ENCODE assay signal across 1 cellular context in the genomic region with DNA sequence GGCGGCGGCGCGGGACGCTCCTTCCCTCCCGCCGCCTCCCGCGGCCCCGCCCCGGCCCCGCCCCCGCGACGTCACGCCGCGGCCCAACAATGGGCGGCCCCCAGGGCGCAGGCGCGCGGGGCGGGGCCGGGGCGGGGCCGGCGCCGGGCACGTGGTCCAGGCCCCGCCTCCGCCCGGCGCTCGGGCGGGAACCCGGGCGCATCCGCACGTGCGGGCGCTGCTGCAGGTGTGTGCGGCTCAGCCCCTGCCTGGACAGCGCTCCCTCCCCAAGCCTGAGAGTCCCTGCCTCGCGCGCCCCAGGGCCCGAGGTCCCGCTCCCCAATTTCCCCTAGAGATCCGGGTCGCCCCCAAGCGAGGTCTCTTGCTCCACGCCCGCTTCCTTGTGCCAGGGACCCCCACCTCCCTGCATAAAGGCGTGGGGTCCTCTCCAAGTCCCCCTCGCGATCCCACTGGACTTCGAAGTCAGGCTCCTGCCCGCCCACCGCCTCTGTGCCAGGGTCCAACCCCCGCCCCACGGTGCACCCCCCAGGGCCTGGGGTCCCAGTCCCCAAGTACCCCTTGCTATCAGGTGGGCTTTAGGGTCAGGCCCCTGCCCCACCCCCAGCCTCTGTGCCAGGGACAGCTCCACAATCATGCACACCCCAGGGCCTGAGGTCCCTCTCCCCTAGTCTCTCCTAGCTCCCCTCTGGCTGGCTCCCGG.
TF ChIP-seq lines count a peak whose summit lies in the region.

MEX3D (minus strand) TSS at position 6 of the 700 bp plus-strand sequence. CDS start 267 bp downstream, outside the sequence.

TF ChIP-seq in HepG2, 621 proteins besides CTCF, POLR2A, EP300 and RAD21 (continued from another document and continues in another):
- TF ChIP-seq GMEB1 (CRISPR knock-in tag; IDR thresholded peaks at IDR 0.05; ENCODE audit: borderline replicate concordance) (no peak), ZNF224 (CRISPR knock-in tag; IDR thresholded peaks at IDR 0.05) (0 out of 2 replicates have a peak, but pooled peaks have one; percentile 39), ZNF451 (CRISPR knock-in tag; IDR thresholded peaks at IDR 0.05) (peak; percentile 69; the same call in 1 of the 2 replicates), NPAS2 (CRISPR knock-in tag; IDR thresholded peaks at IDR 0.05; ENCODE audit: borderline replicate concordance) (no peak), FOXA1 (IDR thresholded peaks at IDR 0.05) (no peak), FOXA1 (CRISPR knock-in tag; IDR thresholded peaks at IDR 0.05) (no peak), REXO4 (CRISPR knock-in tag; IDR thresholded peaks at IDR 0.05; ENCODE audit: borderline replicate concordance) (0 out of 2 replicates have a peak, but pooled peaks have one; percentile 59), TEF (CRISPR knock-in tag; IDR thresholded peaks at IDR 0.05) (peak; percentile 42; the same call in 1 of the 2 replicates), ZNF552 (CRISPR knock-in tag; IDR thresholded peaks at IDR 0.05; ENCODE audit: borderline replicate concordance) (0 out of 2 replicates have a peak, but pooled peaks have one; percentile 66), ZBTB26 (CRISPR knock-in tag; IDR thresholded peaks at IDR 0.05; ENCODE audit: borderline replicate concordance) (0 out of 2 replicates have a peak, but pooled peaks have one; percentile 48), RFXAP (CRISPR knock-in tag; IDR thresholded peaks at IDR 0.05; ENCODE audit: borderline replicate concordance) (peak; percentile 50; the same call in 1 of the 2 replicates), MYNN (CRISPR knock-in tag; IDR thresholded peaks at IDR 0.05; ENCODE audit: low read depth) (peak; percentile 66; the same call in 1 of the 2 replicates), NFATC3 (CRISPR knock-in tag; IDR thresholded peaks at IDR 0.05) (no peak), ZNF343 (CRISPR knock-in tag; IDR thresholded peaks at IDR 0.05) (peak; percentile 78; the same call in 1 of the 2 replicates), ZUFSP (CRISPR knock-in tag; IDR thresholded peaks at IDR 0.05; ENCODE audit: borderline replicate concordance) (no peak), PHF8 (CRISPR knock-in tag; IDR thresholded peaks at IDR 0.05) (no peak), ZNF580 (CRISPR knock-in tag; IDR thresholded peaks at IDR 0.05; ENCODE audit: borderline replicate concordance, low read depth) (peak; percentile 71; the same call in 1 of the 2 replicates), PBX3 (CRISPR knock-in tag; IDR thresholded peaks at IDR 0.05; ENCODE audit: borderline replicate concordance) (0 out of 2 replicates have a peak, but pooled peaks have one; percentile 44), TAF1 (CRISPR knock-in tag; IDR thresholded peaks at IDR 0.05) (peak; percentile 25; the same call in 1 of the 2 replicates), ZNF33B (CRISPR knock-in tag; IDR thresholded peaks at IDR 0.05) (peak; percentile 84; the same call in 1 of the 2 replicates), ZBTB40 (IDR thresholded peaks at IDR 0.05) (no peak), ZBTB40 (CRISPR knock-in tag; IDR thresholded peaks at IDR 0.05) (peak; percentile 36; the same call in 1 of the 2 replicates), IRX3 (CRISPR knock-in tag; IDR thresholded peaks at IDR 0.05; ENCODE audit: borderline replicate concordance, low read depth) (peak; percentile 65; the same call in 1 of the 2 replicates), ZBTB38 (CRISPR knock-in tag; IDR thresholded peaks at IDR 0.05) (peak; percentile 63; the same call in 1 of the 2 replicates), TEAD2 (CRISPR knock-in tag; IDR thresholded peaks at IDR 0.05) (peak; percentile 77; the same call in 1 of the 2 replicates), ZNF776 (CRISPR knock-in tag; IDR thresholded peaks at IDR 0.05) (peak; percentile 87; the same call in 1 of the 2 replicates)
- TF ChIP-seq, protein P1, sequence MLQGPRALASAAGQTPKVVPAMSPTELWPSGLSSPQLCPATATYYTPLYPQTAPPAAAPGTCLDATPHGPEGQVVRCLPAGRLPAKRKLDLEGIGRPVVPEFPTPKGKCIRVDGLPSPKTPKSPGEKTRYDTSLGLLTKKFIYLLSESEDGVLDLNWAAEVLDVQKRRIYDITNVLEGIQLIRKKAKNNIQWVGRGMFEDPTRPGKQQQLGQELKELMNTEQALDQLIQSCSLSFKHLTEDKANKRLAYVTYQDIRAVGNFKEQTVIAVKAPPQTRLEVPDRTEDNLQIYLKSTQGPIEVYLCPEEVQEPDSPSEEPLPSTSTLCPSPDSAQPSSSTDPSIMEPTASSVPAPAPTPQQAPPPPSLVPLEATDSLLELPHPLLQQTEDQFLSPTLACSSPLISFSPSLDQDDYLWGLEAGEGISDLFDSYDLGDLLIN (CRISPR knock-in tag; IDR thresholded peaks at IDR 0.05; ENCODE audit: borderline replicate concordance), result peak; percentile 69; the same call in 1 of the 2 replicates
- TF ChIP-seq, protein P2, sequence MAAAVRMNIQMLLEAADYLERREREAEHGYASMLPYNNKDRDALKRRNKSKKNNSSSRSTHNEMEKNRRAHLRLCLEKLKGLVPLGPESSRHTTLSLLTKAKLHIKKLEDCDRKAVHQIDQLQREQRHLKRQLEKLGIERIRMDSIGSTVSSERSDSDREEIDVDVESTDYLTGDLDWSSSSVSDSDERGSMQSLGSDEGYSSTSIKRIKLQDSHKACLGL (CRISPR knock-in tag; IDR thresholded peaks at IDR 0.05), result peak; percentile 94
- TF ChIP-seq, protein P3, sequence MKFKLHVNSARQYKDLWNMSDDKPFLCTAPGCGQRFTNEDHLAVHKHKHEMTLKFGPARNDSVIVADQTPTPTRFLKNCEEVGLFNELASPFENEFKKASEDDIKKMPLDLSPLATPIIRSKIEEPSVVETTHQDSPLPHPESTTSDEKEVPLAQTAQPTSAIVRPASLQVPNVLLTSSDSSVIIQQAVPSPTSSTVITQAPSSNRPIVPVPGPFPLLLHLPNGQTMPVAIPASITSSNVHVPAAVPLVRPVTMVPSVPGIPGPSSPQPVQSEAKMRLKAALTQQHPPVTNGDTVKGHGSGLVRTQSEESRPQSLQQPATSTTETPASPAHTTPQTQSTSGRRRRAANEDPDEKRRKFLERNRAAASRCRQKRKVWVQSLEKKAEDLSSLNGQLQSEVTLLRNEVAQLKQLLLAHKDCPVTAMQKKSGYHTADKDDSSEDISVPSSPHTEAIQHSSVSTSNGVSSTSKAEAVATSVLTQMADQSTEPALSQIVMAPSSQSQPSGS (CRISPR knock-in tag; IDR thresholded peaks at IDR 0.05), result no peak
